ENCODE assay signal across 1 cellular context in the genomic region with DNA sequence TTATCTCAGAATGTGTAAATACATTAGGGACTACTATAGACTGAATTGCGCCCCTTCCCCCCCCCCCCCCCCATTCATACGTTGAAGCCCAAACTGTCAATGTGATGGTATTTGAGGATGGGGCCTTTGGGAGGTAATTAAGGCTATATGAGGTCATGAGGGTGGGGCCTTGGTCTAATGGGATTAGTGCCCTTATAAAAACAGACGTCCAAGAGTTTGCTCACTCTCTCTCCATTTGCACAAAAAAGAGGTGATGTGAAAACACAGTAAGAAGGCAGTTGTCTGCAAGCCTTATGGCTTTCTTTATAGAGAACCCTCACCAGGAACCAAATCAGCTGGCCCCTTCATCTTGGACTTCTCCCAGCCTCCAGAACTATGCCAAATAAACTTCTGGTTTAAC.
TF ChIP-seq lines count a peak whose summit lies in the region.

No MANE protein-coding gene starts in this region.

TF ChIP-seq in HepG2, 621 proteins besides CTCF, POLR2A, EP300 and RAD21:
- no peak for TF ChIP-seq NR0B2 (CRISPR knock-in tag; IDR thresholded peaks at IDR 0.05)
- TF ChIP-seq ATM (IDR thresholded peaks at IDR 0.05; ENCODE audit: borderline replicate concordance): no peak
- peak; percentile 92 for TF ChIP-seq ZNF264 (CRISPR knock-in tag; IDR thresholded peaks at IDR 0.05)
